Comparison of ENCODE assay signal across 15 cellular contexts in genomic region chr3:125461896-125462295, GRCh38. TPM values are rescaled to one million over a fixed set of nuclear protein-coding genes. Genes with fewer than 3 reads are reported as not detected.
DNase-seq lines count a peak whose midpoint lies in the region; TF ChIP-seq lines count a peak whose summit lies in the region.
"Had no signal": no experiment of that assay in that cellular context is flagged by ENCODE, and none has a peak within 500 bp of the region (broad histone marks: within the 10 kb centered on the region; RNA-seq: fewer than 3 reads in every experiment).

No MANE protein-coding gene starts in this region.

- H3K4me3 ChIP-seq in fibroblast of the aortic adventitia (ENCODE audit: low read depth, low read length), result no peak overlapping the region
- H3K4me3 ChIP-seq: BLaER1 treated with 17β-estradiol and CSF1 and Interleukin-3, amounts not matched to agents 10 nM and 100 nM; GM23338 had no signal

- peak overlapping the region; percentile 24 for H3K27ac Mint-ChIP-seq in progenitor cell of endocrine pancreas
- H3K27ac Mint-ChIP-seq: B cell; CD8-positive, alpha-beta T cell; GM23338 had no signal

- no peak overlapping the region for H3K4me3 Mint-ChIP-seq in progenitor cell of endocrine pancreas (ENCODE audit: low read depth)
- H3K4me3 Mint-ChIP-seq: B cell; CD8-positive, alpha-beta T cell; GM23338 had no signal

- no peaks in the 10 kb centered on the region for H3K4me1 Mint-ChIP-seq in progenitor cell of endocrine pancreas (ENCODE audit: low read depth)
- H3K4me1 Mint-ChIP-seq: B cell, GM23338 had no signal

- no peaks in the 10 kb centered on the region for H3K27me3 Mint-ChIP-seq in progenitor cell of endocrine pancreas
- H3K27me3 Mint-ChIP-seq: B cell had no signal

- DNase-seq in EH (ENCODE audit: low read depth) (peak; percentile 18), NCI-H226 (peak; percentile 24), fibroblast of the aortic adventitia (ENCODE audit: low read depth) (peak; percentile 5), progenitor cell of endocrine pancreas (ENCODE audit: low spot score, unreplicated experiment) (no peak), NCI-H2029 (lab: John Stamatoyannopoulos, UW) (no peak), NCI-H1417 treated with DMSO at 0.1 percent for 48 hours (lab: John Stamatoyannopoulos, UW) (no peak), NCI-H2227 treated with DMSO at 0.1 percent for 48 hours (lab: John Stamatoyannopoulos, UW) (no peak)
- DNase-seq: Calu3; CD8-positive, alpha-beta T cell; DMS79 treated with DMSO at 0.1 percent for 48 hours; EL; HCEC 1CT had no signal

- H3K9me3 Mint-ChIP-seq in progenitor cell of endocrine pancreas (ENCODE audit: low read depth), result no peaks in the 10 kb centered on the region
- H3K9me3 Mint-ChIP-seq: CD8-positive, alpha-beta T cell; GM23338 had no signal

- peaks cover 27% of the 10 kb centered on the region for H3K36me3 Mint-ChIP-seq in progenitor cell of endocrine pancreas (ENCODE audit: insufficient read depth)

- TF ChIP-seq CTCF in fibroblast of the aortic adventitia (IDR thresholded peaks at IDR 0.05; ENCODE audit: insufficient read depth, low read length) (no peak), progenitor cell of endocrine pancreas (IDR thresholded peaks at IDR 0.05; ENCODE audit: unreplicated experiment) (no peak)

RNA-seq across cellular contexts. Expression of gene SNX4, which starts 58.1 kb away (rescaled TPM):
- total RNA-seq in fibroblast of the aortic adventitia (ENCODE audit: low replicate concordance) (30.5 and 40.6 TPM in 2 replicates), progenitor cell of endocrine pancreas (38.4 and 44.9 TPM in 2 replicates)

Comparison
In these comparisons a context has a peak if more than half of its experiments do, and no peak if none do; other contexts are left out.
1. DNase-seq: peak in EH (single experiment), NCI-H226 (single experiment) and fibroblast of the aortic adventitia (single experiment); none in progenitor cell of endocrine pancreas (single experiment), NCI-H2029 (single experiment), NCI-H1417 treated with DMSO at 0.1 percent for 48 hours (single experiment) and NCI-H2227 treated with DMSO at 0.1 percent for 48 hours (single experiment).